9 cellular contexts compared by ENCODE assay signal in the genomic region with DNA sequence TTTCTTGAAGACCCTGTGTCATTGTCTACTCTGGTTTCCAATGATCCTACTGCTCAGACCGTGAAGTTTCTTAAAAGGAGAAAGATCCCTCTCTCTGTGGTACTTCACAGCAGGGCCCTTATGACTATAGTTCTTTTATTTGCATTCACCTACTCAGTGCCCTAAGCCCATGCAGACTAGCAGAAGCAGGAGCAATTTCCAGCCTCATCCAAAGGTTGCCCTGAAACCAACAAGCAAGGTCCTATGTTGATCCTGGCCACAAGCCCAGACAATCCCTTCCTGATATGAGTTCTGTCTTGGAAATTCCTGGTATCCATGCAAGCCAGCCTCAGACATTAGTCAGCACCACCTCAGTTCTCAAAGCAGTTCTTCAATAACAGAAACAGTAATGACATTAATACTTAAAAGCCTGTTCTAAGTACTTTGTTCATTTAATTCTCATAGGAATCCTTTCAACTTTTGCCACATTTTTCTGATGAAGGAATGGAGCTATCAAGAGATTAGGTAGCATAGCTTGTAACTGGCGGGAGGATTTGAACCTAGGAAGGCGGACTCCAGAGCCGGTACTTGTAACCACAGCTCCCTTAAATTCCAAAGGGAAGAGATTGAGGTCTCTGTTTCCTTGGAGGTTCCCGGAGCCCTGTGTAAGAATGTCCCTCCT. TPM values are rescaled to one million over a fixed set of nuclear protein-coding genes. Genes with fewer than 3 reads are reported as not detected.
A peak's percentile ranks its signal among the peaks of the same experiment; 100 is the strongest.
DNase-seq lines count a peak whose midpoint lies in the region; ATAC-seq and TF ChIP-seq lines count a peak whose summit lies in the region.
"Had no signal": no experiment of that assay in that cellular context is flagged by ENCODE, and none has a peak within 500 bp of the region (broad histone marks: within the 10 kb centered on the region; RNA-seq: fewer than 3 reads in every experiment).

No MANE protein-coding gene starts in this region.

- peak overlapping the region; percentile 88 for H3K27ac ChIP-seq in brain microvascular endothelial cell
- no peak overlapping the region for H3K27ac ChIP-seq in naive thymus-derived CD4-positive, alpha-beta T cell (ENCODE audit: low read depth, low read length)

- CTCF ChIA-PET in AG04449 (lab: Yijun Ruan, JAX): interaction anchor here (0.7 kb wide), 1 partner anchor 14 kb away, joined by 3 read pairs; no protein-coding TSS in a partner anchor
- CTCF ChIA-PET in naive thymus-derived CD4-positive, alpha-beta T cell (lab: Charles Lee): no interaction called here

- H3K4me1 ChIP-seq in naive thymus-derived CD4-positive, alpha-beta T cell (ENCODE audit: control insufficient read depth in 2 of 2, insufficient read depth in 2 of 2, low read length in 2 of 2): peaks cover 0 to 24% of the 10 kb centered on the region in 2 donors

- no peaks in the 10 kb centered on the region for H3K9me3 ChIP-seq in naive thymus-derived CD4-positive, alpha-beta T cell (ENCODE audit: control insufficient read depth in 2 of 3, low read length in 3 of 3)

- POLR2A ChIA-PET in AG04449 (lab: Yijun Ruan, JAX): no interaction called here
- POLR2A ChIA-PET in naive thymus-derived CD4-positive, alpha-beta T cell (lab: Charles Lee): no interaction called here

- H3K36me3 Mint-ChIP-seq in naive thymus-derived CD4-positive, alpha-beta T cell: peaks cover 3 to 9% (median 5%) of the 10 kb centered on the region in 5 donors

- no peaks in the 10 kb centered on the region for H3K27me3 ChIP-seq in brain microvascular endothelial cell (replicated peaks)
- H3K27me3 ChIP-seq in naive thymus-derived CD4-positive, alpha-beta T cell (ENCODE audit: control insufficient read depth in 2 of 2, insufficient read depth in 2 of 2, low read length in 2 of 2): no peaks in the 10 kb centered on the region

- peaks cover 0 to 31% (median 6%) of the 10 kb centered on the region in 7 donors for H3K4me1 Mint-ChIP-seq in naive thymus-derived CD4-positive, alpha-beta T cell

- in situ Hi-C loops in brain microvascular endothelial cell (cut with HindIII; ENCODE audit: low pct_ligation_motif_present, low sequenced_read_pairs): no loop called here

- peaks cover 2 to 24% (median 9%) of the 10 kb centered on the region in 11 donors for H3K9me3 Mint-ChIP-seq in naive thymus-derived CD4-positive, alpha-beta T cell

- DNase-seq in AG04449 (ENCODE audit: low read depth, low spot score): peak; percentile 93
- peak; percentile 99 for DNase-seq in brain microvascular endothelial cell
- DNase-seq in left colon: peak; percentile 65 to 70
- no peak for DNase-seq in NCI-H2227 (lab: John Stamatoyannopoulos, UW; ENCODE audit: unreplicated experiment)
- no peak for DNase-seq in naive thymus-derived CD4-positive, alpha-beta T cell
- DNase-seq: DMS79 had no signal

- peak; percentile 34 for ATAC-seq in HG02610 (IDR thresholded peaks at IDR 0.05; ENCODE audit: unreplicated experiment)
- peak; percentile 99 for ATAC-seq in left colon
- no peak for ATAC-seq in GM19397 (IDR thresholded peaks at IDR 0.05; ENCODE audit: unreplicated experiment)
- no peak for ATAC-seq in naive thymus-derived CD4-positive, alpha-beta T cell
- no peak for ATAC-seq in HG03095 (IDR thresholded peaks at IDR 0.05; ENCODE audit: unreplicated experiment)

- H3K27me3 Mint-ChIP-seq in naive thymus-derived CD4-positive, alpha-beta T cell: peaks cover 0 to 5% (median 0%) of the 10 kb centered on the region in 5 donors

- H3K4me3 ChIP-seq in AG04449 (ENCODE audit: low read depth, low read length): no peak overlapping the region
- H3K4me3 ChIP-seq in brain microvascular endothelial cell (ENCODE audit: low read depth, low read length): no peak overlapping the region
- no peak overlapping the region for H3K4me3 ChIP-seq in naive thymus-derived CD4-positive, alpha-beta T cell (ENCODE audit: low read length)

- peak overlapping the region in 2 of 9 donors; percentile 14 to 27 for H3K27ac Mint-ChIP-seq in naive thymus-derived CD4-positive, alpha-beta T cell

- intact Hi-C loops in left colon (cut with DNase I, micrococcal nuclease): no loop called here
- intact Hi-C loops in naive thymus-derived CD4-positive, alpha-beta T cell (cut with micrococcal nuclease): loop anchor here in 1 of 2 donors (5.0 kb wide), 1 partner anchor 280 kb away; no protein-coding TSS in a partner anchor

- no peaks in the 10 kb centered on the region for H3K36me3 ChIP-seq in brain microvascular endothelial cell (replicated peaks)
- H3K36me3 ChIP-seq in naive thymus-derived CD4-positive, alpha-beta T cell (ENCODE audit: control insufficient read depth in 2 of 3, insufficient read depth in 3 of 3, low read length in 3 of 3): no peaks in the 10 kb centered on the region

- H3K4me3 Mint-ChIP-seq in naive thymus-derived CD4-positive, alpha-beta T cell: no peak overlapping the region

- TF ChIP-seq CTCF in AG04449 (IDR thresholded peaks at IDR 0.05; ENCODE audit: insufficient read depth, low read length, missing control alignments) (no peak), brain microvascular endothelial cell (IDR thresholded peaks at IDR 0.05; ENCODE audit: low read depth, low read length, missing control alignments) (no peak)

RNA-seq across cellular contexts. Expression of gene ST8SIA6, which starts 58.1 kb away (rescaled TPM):
- 1 to 10 TPM; 1.1 to 3.7 TPM for total RNA-seq in left colon
- 1 to 10 TPM in 1 of 5 experiments, under 1 TPM in 4; 0.43 to 2.5 (median 0.60) TPM for total RNA-seq in naive thymus-derived CD4-positive, alpha-beta T cell
- under 1 TPM; 0.08 to 0.47 TPM for polyA plus RNA-seq in naive thymus-derived CD4-positive, alpha-beta T cell

Comparison
In these comparisons a context has a peak if more than half of its experiments do, and no peak if none do; other contexts are left out.
1. DNase-seq: peak in AG04449 (single experiment), brain microvascular endothelial cell (single experiment) and left colon (2 of 2); none in NCI-H2227 (single experiment) and naive thymus-derived CD4-positive, alpha-beta T cell (0 of 9).
2. ATAC-seq: peak in HG02610 (single experiment) and left colon (single experiment); none in GM19397 (single experiment), naive thymus-derived CD4-positive, alpha-beta T cell (single experiment) and HG03095 (single experiment).